8 cellular contexts compared by ENCODE assay signal in the genomic region with DNA sequence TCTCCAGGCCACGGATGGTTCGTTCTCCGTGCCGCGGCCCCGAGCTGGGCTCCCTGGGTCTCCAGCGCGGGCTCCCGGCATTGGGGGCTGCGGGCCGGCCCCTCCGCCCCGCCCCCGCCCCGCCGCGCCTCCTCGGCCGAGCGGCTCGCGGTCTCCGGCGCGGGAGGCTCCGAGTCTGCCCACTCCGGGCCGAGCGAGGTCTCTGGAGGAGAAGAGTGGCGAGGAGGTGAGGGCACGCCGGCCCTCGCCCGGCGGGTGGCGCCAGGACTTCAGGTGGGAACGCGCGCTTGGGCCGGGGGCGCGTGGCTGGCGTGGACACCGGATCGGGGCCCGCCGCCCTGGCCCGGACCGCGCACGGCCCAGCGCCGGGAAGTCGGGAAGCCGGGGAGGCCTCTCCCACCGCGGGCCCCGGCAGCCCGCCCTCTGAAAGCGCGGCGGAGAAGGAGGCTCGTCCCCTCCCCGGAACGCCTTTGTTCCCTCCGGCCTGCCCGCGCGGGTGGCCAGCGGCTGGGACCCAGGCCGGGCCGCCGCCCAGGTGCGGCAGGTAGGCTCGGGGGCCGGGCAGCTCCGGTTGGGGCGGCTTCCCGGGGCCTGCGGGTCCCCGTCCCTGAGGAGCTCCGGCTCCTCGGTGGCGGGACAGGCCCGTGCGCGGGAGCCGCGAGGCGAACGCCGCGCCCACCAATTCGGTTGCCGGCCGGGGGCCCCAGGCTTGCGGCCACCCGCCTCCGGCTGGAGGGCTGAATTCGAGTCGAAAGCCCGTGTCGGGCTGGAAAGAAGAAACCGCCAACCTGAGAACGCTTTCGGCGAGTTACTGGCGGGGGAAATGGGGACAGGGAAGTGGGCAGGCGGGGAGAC. TPM values are rescaled to one million over a fixed set of nuclear protein-coding genes. Genes with fewer than 3 reads are reported as not detected.
DNase-seq lines count a peak whose midpoint lies in the region; ATAC-seq and TF ChIP-seq lines count a peak whose summit lies in the region.

No MANE protein-coding gene starts in this region.

- peak overlapping the region; percentile 74 for H3K4me3 ChIP-seq in NT2/D1 (ENCODE audit: insufficient read length, low read depth)
- peak overlapping the region; percentile 82 for H3K4me3 ChIP-seq in astrocyte of the spinal cord (ENCODE audit: low read depth, low read length)
- H3K4me3 ChIP-seq in skeletal muscle tissue (ENCODE audit: low read length in 3 of 3), result peak overlapping the region; percentile 76 to 81 (median 81)

- ATAC-seq in GM21825 (IDR thresholded peaks at IDR 0.05; ENCODE audit: unreplicated experiment) (no peak), HG03097 (IDR thresholded peaks at IDR 0.05; ENCODE audit: low FRiP score, unreplicated experiment) (no peak)

- H3K27ac ChIP-seq in skeletal muscle tissue (ENCODE audit: low read depth, low read length), result peak overlapping the region; percentile 90

- H3K9ac ChIP-seq in NT2/D1 (ENCODE audit: insufficient read length, low read depth) (peak overlapping the region; percentile 87), skeletal muscle tissue (ENCODE audit: low read depth in 1 of 3, low read length in 3 of 3) (peak overlapping the region; percentile 82 to 90 (median 89))

- in situ Hi-C loops in astrocyte of the spinal cord (cut with HindIII; ENCODE audit: low sequenced_read_pairs), result no loop called here

- no peak for TF ChIP-seq CTCF in astrocyte of the spinal cord (IDR thresholded peaks at IDR 0.05; ENCODE audit: low read depth, low read length)

- H3K4me1 ChIP-seq in NT2/D1 (ENCODE audit: insufficient read depth, insufficient read length), result peaks cover 3% of the 10 kb centered on the region
- H3K4me1 ChIP-seq in skeletal muscle tissue (ENCODE audit: control insufficient read depth in 3 of 3, insufficient read depth in 3 of 3, low read length in 3 of 3), result peaks cover 3 to 10% (median 4%) of the 10 kb centered on the region in 3 donors

- peaks cover 59% of the 10 kb centered on the region for H3K27me3 ChIP-seq in NT2/D1 (ENCODE audit: insufficient read depth, insufficient read length)
- no peaks in the 10 kb centered on the region for H3K27me3 ChIP-seq in skeletal muscle tissue (ENCODE audit: control insufficient read depth in 3 of 3, insufficient read depth in 3 of 3, low read length in 3 of 3)

- DNase-seq in SKM-1 treated with dmso at 0.1 percent for 144 hours (lab: John Stamatoyannopoulos, UW; ENCODE audit: unreplicated experiment) (peak; percentile 24), SKM-1 (lab: John Stamatoyannopoulos, UW; ENCODE audit: unreplicated experiment) (no peak), NT2/D1 (ENCODE audit: low read depth, low spot score) (no peak), astrocyte of the spinal cord (ENCODE audit: low read depth, low spot score) (peak; percentile 32), iPS-NIHi11 (ENCODE audit: low spot score) (peak; percentile 70)

- H3K36me3 ChIP-seq in NT2/D1 (ENCODE audit: insufficient read depth, insufficient read length, low read length), result no peaks in the 10 kb centered on the region
- H3K36me3 ChIP-seq in skeletal muscle tissue (ENCODE audit: control insufficient read depth in 3 of 3, insufficient read depth in 3 of 3, low read length in 3 of 3), result peaks cover 0 to 4% (median 0%) of the 10 kb centered on the region in 3 donors

- H3K9me3 ChIP-seq in NT2/D1 (ENCODE audit: insufficient read depth, low read length) (no peaks in the 10 kb centered on the region), skeletal muscle tissue (ENCODE audit: control insufficient read depth in 3 of 3, low read length in 3 of 3) (no peaks in the 10 kb centered on the region)

RNA-seq across cellular contexts. Expression of a gene that starts 1.1 kb away (rescaled TPM):
- 4.2 TPM for total RNA-seq in skeletal muscle tissue

Comparison
In these comparisons a context has a peak if more than half of its experiments do, and no peak if none do; other contexts are left out.
1. DNase-seq: peak in SKM-1 treated with dmso at 0.1 percent for 144 hours (single experiment), astrocyte of the spinal cord (single experiment) and iPS-NIHi11 (single experiment); none in SKM-1 (single experiment) and NT2/D1 (single experiment).
2. Peak in every context shown above with its lines, with median percentiles within 50 percentile points of each other: H3K4me3 ChIP-seq.